10 cellular contexts compared by ENCODE assay signal in the genomic region with DNA sequence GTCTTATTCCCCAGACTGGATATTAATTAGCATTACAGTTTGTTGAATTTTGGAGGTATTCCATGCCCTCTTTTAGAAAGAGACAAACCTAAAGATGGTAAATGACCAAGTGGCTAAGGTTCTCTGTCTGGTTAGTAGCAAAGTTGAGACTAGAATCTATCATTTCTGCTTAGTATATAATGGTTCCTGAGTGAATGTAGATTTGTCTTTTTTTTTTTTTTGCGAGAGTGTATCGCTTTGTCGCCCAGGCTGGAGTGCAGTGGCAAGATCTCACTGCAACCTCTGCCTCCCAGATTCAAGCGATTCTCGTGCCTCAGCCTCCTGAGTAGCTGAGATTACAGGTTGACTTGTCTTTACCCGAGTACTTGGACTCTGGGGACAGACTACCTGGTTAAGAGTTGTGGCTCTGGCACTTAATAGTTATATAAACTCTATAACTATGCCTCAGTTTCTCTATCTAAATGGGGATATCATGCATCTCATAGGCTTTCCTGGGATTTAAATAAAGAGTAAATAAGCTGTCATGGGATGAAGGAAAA. TPM values are rescaled to one million over a fixed set of nuclear protein-coding genes. Genes with fewer than 3 reads are reported as not detected.
A peak's percentile ranks its signal among the peaks of the same experiment; 100 is the strongest.
DNase-seq lines count a peak whose midpoint lies in the region; ATAC-seq and TF ChIP-seq lines count a peak whose summit lies in the region.
"Had no signal": no experiment of that assay in that cellular context is flagged by ENCODE, and none has a peak within 500 bp of the region (broad histone marks: within the 10 kb centered on the region; RNA-seq: fewer than 3 reads in every experiment).

No MANE protein-coding gene starts in this region.

- H3K4me1 ChIP-seq in cardiac muscle cell (ENCODE audit: low read depth) (peaks cover 22% of the 10 kb centered on the region), smooth muscle cell (ENCODE audit: low read depth) (peaks cover 26% of the 10 kb centered on the region)

- H3K79me2 ChIP-seq in SU-DHL-6 (ENCODE audit: insufficient read depth, low read length) (peaks cover 83% of the 10 kb centered on the region), smooth muscle cell (ENCODE audit: low read depth) (peaks cover 71% of the 10 kb centered on the region)

- H3K4me3 ChIP-seq in cardiac muscle cell (peak overlapping the region; percentile 92), SU-DHL-6 (ENCODE audit: insufficient read depth, low read length, poor library complexity, severe bottlenecking) (peak overlapping the region; percentile 90), fibroblast of pulmonary artery (replicated peaks; ENCODE audit: low read depth, low read length) (peak overlapping the region; percentile 91), smooth muscle cell (peak overlapping the region; percentile 92)

- no peak overlapping the region for H2AFZ ChIP-seq in SU-DHL-6 (ENCODE audit: low read depth, low read length, severe bottlenecking)
- H2AFZ ChIP-seq in smooth muscle cell (ENCODE audit: low read depth) = no peak overlapping the region

- WGBS in smooth muscle cell (ENCODE audit: low lambda C conversion rate) = 87% methylated on average over 6 of the region's 6 CpGs

- H3K9me2 ChIP-seq in SU-DHL-6 (replicated peaks; ENCODE audit: insufficient read depth, low read length) = no peaks in the 10 kb centered on the region

- no peak for DNase-seq in cardiac muscle cell (ENCODE audit: low read depth in 1 of 2, low spot score in 1 of 2)
- no peak for DNase-seq in Right ventricle myocardium inferior (ENCODE audit: missing footprints)
- no peak for DNase-seq in fibroblast of pulmonary artery (ENCODE audit: low read depth)
- no peak for DNase-seq in smooth muscle cell (lab: John Stamatoyannopoulos, UW; ENCODE audit: unreplicated experiment)
- DNase-seq: effector CD8-positive, alpha-beta T cell; NCI-H1092 treated with DMSO at 0.1 percent for 48 hours had no signal

- ATAC-seq in Right ventricle myocardium inferior = no peak
- ATAC-seq in GM18867 (IDR thresholded peaks at IDR 0.05; ENCODE audit: unreplicated experiment) = no peak
- ATAC-seq in HG02840 (IDR thresholded peaks at IDR 0.05; ENCODE audit: low FRiP score, unreplicated experiment) = no peak
- ATAC-seq in HG02759 (IDR thresholded peaks at IDR 0.05; ENCODE audit: unreplicated experiment) = no peak

- H3F3A ChIP-seq in SU-DHL-6 (ENCODE audit: insufficient read depth) (peaks cover 27% of the 10 kb centered on the region), smooth muscle cell (ENCODE audit: low read depth) (no peaks in the 10 kb centered on the region)

- H3K27ac ChIP-seq in cardiac muscle cell (no peak overlapping the region), SU-DHL-6 (ENCODE audit: low read depth, low read length) (peak overlapping the region; percentile 83), smooth muscle cell (ENCODE audit: low read depth) (no peak overlapping the region)

- H3K4me2 ChIP-seq in SU-DHL-6 (ENCODE audit: low read depth, low read length, poor library complexity, severe bottlenecking) = peak overlapping the region; percentile 98
- H3K4me2 ChIP-seq in smooth muscle cell = peak overlapping the region; percentile 94

- H3K9me3 ChIP-seq in cardiac muscle cell (ENCODE audit: low read depth) (no peaks in the 10 kb centered on the region), SU-DHL-6 (ENCODE audit: insufficient read depth, low read length) (no peaks in the 10 kb centered on the region), smooth muscle cell (replicated peaks; ENCODE audit: low read depth) (no peaks in the 10 kb centered on the region)

- H3K9ac ChIP-seq in SU-DHL-6 (ENCODE audit: low read length) = peak overlapping the region; percentile 100
- no peak overlapping the region for H3K9ac ChIP-seq in smooth muscle cell (ENCODE audit: low read depth)

- 0 out of 2 replicates have a peak, but pooled peaks cover 6% of the 10 kb centered on the region for H4K20me1 ChIP-seq in SU-DHL-6 (ENCODE audit: low read depth, low read length)
- peaks cover 54% of the 10 kb centered on the region for H4K20me1 ChIP-seq in smooth muscle cell (ENCODE audit: low read depth)

- no peaks in the 10 kb centered on the region for H3K36me3 ChIP-seq in cardiac muscle cell
- H3K36me3 ChIP-seq in SU-DHL-6 (ENCODE audit: low read length) = peaks cover 11% of the 10 kb centered on the region; the same call in 1 of the 2 replicates
- H3K36me3 ChIP-seq in smooth muscle cell (ENCODE audit: low read depth) = no peaks in the 10 kb centered on the region

- no peaks in the 10 kb centered on the region for H3K27me3 ChIP-seq in cardiac muscle cell
- H3K27me3 ChIP-seq in SU-DHL-6 (ENCODE audit: low read length) = no peaks in the 10 kb centered on the region
- no peaks in the 10 kb centered on the region for H3K27me3 ChIP-seq in smooth muscle cell (ENCODE audit: low read depth)

- TF ChIP-seq CTCF in cardiac muscle cell (IDR thresholded peaks at IDR 0.05; ENCODE audit: low read depth, low read length) = no peak
- no peak for TF ChIP-seq CTCF in SU-DHL-6 (IDR thresholded peaks at IDR 0.05; ENCODE audit: insufficient read depth, low read length, poor library complexity, severe bottlenecking)
- no peak for TF ChIP-seq CTCF in fibroblast of pulmonary artery (IDR thresholded peaks at IDR 0.05; ENCODE audit: low read length, missing control alignments)
- no peak for TF ChIP-seq CTCF in smooth muscle cell (IDR thresholded peaks at IDR 0.05; ENCODE audit: borderline replicate concordance, insufficient read depth, poor library complexity, severe bottlenecking)

- intact Hi-C loops in Right ventricle myocardium inferior (cut with DNase I) = loop anchor here (5.0 to 10.0 kb wide), 2 partner anchors 51 to 249 kb away; a partner anchor contains a TSS

RNA-seq across cellular contexts. Expression of a gene that starts 2.7 kb away (rescaled TPM):
- total RNA-seq in cardiac muscle cell = 7.4 and 15.5 TPM in 2 replicates
- 18.6 and 19.8 TPM in 2 replicates for polyA plus RNA-seq in cardiac muscle cell
- total RNA-seq in Right ventricle myocardium inferior = 7.4 TPM
- 21.8 TPM in 2 replicates for total RNA-seq in smooth muscle cell
- 4.6 and 6.9 TPM in 2 replicates for polyA plus RNA-seq in smooth muscle cell

RNA-seq across cellular contexts. Expression of a gene that starts 50.4 kb away (rescaled TPM):
- total RNA-seq in cardiac muscle cell (6.6 and 8.4 TPM in 2 replicates), Right ventricle myocardium inferior (15.0 TPM), smooth muscle cell (4.7 and 9.8 TPM in 2 replicates)
- polyA plus RNA-seq in cardiac muscle cell (11.0 and 14.8 TPM in 2 replicates), smooth muscle cell (6.5 and 7.2 TPM in 2 replicates)
